Comparison of ENCODE assay signal across 16 cellular contexts in the genomic region with DNA sequence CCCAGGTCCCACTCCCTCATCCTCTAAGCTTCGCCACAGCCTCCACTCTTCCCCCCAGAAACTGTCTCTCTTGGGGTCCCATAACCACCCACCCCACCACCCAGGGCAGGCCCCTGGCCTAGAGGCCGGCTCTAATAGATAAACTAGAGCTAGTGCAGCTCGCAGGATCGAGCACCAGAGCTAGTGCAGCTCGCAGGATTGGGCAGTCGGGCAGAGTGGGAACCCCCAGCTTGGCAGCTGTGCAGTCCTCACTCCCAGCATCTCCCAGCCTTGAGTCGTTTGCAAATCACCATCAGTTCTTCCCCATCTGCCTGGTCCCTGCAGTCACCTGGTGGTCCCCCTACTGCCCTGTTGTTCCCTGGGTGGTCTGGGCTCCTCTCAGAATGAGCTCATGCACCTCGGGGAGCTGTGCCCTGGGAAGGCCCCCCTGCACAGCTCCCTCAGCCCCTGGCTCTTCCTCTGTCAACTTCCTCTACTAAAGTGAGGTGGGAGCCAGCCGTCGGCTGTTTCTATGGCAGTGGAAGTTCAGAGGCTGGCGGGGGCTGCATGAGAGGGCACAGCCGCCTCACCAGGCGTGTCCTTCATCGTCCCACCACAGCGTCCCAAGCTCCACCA. TPM values are rescaled to one million over a fixed set of nuclear protein-coding genes. Genes with fewer than 3 reads are reported as not detected.
"Had no signal": no experiment of that assay in that cellular context is flagged by ENCODE, and none has a peak within 500 bp of the region (broad histone marks: within the 10 kb centered on the region; RNA-seq: fewer than 3 reads in every experiment).

No MANE protein-coding gene starts in this region.

- H3K9ac ChIP-seq: SK-N-SH had no signal

- H3K4me3 ChIP-seq: heart left ventricle, left lung, psoas muscle, right lobe of liver, testis had no signal

- H3K36me3 ChIP-seq: heart left ventricle, left lung, right lobe of liver had no signal

- H3K4me1 ChIP-seq: heart left ventricle, left lung, psoas muscle, testis had no signal

- H3K27me3 ChIP-seq: right lobe of liver, testis had no signal

- H3K9me3 ChIP-seq: left lung, right lobe of liver, SK-N-SH, testis had no signal

- H3K27ac ChIP-seq: epithelial cell of prostate, heart left ventricle, left lung, psoas muscle, right lobe of liver, testis had no signal

- H3K4me2 ChIP-seq: SK-N-SH had no signal

- ATAC-seq: activated naive CD4-positive, alpha-beta T cell treated with anti-CD3 and anti-CD28 coated beads, Interleukin-2, amount 50 U/mL, for 72 hours; activated T-cell treated with anti-CD3 and anti-CD28 coated beads, Interleukin-2, amount 50 U/mL, for 4 hours; effector memory CD8-positive, alpha-beta T cell; heart left ventricle; left lung; psoas muscle; stimulated activated naive CD8-positive, alpha-beta T cell treated with anti-CD3 and anti-CD28 coated beads, Interleukin-15, amount 100 ng/mL, for 72 hours had no signal

- DNase-seq: activated CD4-positive, CD25-positive, alpha-beta regulatory T cell treated with anti-CD3 and anti-CD28 coated beads, Interleukin-2, amount 50 U/mL, for 72 hours; activated gamma-delta T cell; activated T-cell treated with anti-CD3 and anti-CD28 coated beads, Interleukin-2, amount 50 U/mL, for 4 hours; effector memory CD8-positive, alpha-beta T cell; heart left ventricle; immature natural killer cell; left lung; occipital lobe; psoas muscle; SK-N-SH; stimulated activated naive CD8-positive, alpha-beta T cell treated with anti-CD3 and anti-CD28 coated beads, Interleukin-15, amount 100 ng/mL, for 72 hours; T-helper 1 cell; testis had no signal

RNA-seq across cellular contexts. Expression of a gene that starts 15.5 kb away (rescaled TPM):
- total RNA-seq: activated naive CD4-positive, alpha-beta T cell treated with anti-CD3 and anti-CD28 coated beads, Interleukin-2, amount 50 U/mL, for 72 hours had no signal
